In the genomic region with DNA sequence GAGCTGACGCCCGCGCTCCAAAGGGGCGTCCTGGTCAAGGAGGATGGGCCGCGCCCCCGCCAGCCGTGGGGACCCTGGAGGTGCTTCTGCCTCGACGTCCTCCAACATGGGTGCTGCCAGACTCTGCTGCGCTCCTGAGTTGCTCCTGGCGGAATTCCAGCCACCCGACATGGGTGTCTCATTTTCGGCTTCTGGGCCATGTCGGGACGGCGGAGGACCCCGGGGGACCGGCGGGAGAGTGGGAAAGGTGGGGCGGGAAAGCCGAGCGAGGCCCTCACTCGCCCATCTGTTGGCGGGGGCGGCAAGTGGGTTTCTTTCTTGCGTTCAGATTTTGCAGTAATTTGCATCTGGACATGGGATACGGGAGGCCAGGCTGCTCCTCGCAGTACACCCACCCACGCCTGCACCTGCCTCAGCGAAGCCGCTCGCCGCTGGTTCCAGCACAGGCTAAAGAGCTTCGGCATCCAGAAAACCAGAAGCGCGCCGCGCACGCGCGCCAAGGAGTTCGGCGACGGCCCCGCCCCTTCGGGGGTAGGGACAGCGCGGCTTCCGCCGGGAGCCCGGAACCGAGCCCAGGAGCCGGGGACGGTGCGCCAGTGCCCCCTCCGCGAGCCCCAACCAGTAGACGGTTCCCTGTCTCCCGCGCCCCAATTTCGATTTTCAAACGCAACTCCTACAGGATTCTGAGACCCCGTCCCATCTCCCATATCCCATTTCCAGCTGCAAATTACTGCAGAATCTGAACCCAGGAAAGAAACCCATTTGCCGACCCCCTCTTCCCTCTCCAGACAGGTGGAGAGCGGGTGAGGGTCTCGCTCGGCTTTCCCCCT, we compare ENCODE assay signal across 8 cellular contexts. TPM values are rescaled to one million over a fixed set of nuclear protein-coding genes. Genes with fewer than 3 reads are reported as not detected.
DNase-seq lines count a peak whose midpoint lies in the region; ATAC-seq and TF ChIP-seq lines count a peak whose summit lies in the region.

A gene (plus strand): TSS at position 563 of the 830 bp plus-strand sequence. CDS start 320 bp downstream, outside the sequence.

- peak within 1 kb of the TSS; percentile 86 for H3K4me3 Mint-ChIP-seq in natural killer cell treated with Interleukin-12 subunit alpha and Interleukin-12 subunit beta and Interleukin-15 and Interleukin-18, amount 100 ng/mL, for 72 hours

- H3K27ac ChIP-seq in Karpas-422 (ENCODE audit: low read length) = no peak within 1 kb of the TSS

- peak within 1 kb of the TSS; percentile 80 for H2AFZ ChIP-seq in Karpas-422 (ENCODE audit: low read length)

- no peaks in the 10 kb centered on the region for H4K20me1 ChIP-seq in Karpas-422 (ENCODE audit: insufficient read depth, low read depth, low read length)

- no peaks in the 10 kb centered on the region for H3K36me3 ChIP-seq in Karpas-422 (ENCODE audit: insufficient read depth, low read length)

- H3K27me3 ChIP-seq in Karpas-422 (ENCODE audit: low read length) = no peaks in the 10 kb centered on the region; the same call in 1 of the 2 replicates

- H3K4me3 ChIP-seq in Karpas-422 (ENCODE audit: low read length) = peak within 1 kb of the TSS; percentile 94
- peak within 1 kb of the TSS; percentile 82 for H3K4me3 ChIP-seq in fibroblast of mammary gland (ENCODE audit: control insufficient read depth, low read depth, low read length)

- H3K27me3 Mint-ChIP-seq in natural killer cell treated with Interleukin-12 subunit alpha and Interleukin-12 subunit beta and Interleukin-15 and Interleukin-18, amount 100 ng/mL, for 72 hours = no peaks in the 10 kb centered on the region

- ATAC-seq in GM21786 (IDR thresholded peaks at IDR 0.05; ENCODE audit: unreplicated experiment) = peak; percentile 52
- ATAC-seq in natural killer cell treated with Interleukin-12 subunit alpha and Interleukin-12 subunit beta and Interleukin-15 and Interleukin-18, amount 100 ng/mL, for 72 hours = peak; percentile 91 to 92

- H3K79me2 ChIP-seq in Karpas-422 (ENCODE audit: low read length) = peaks cover 23% of the 10 kb centered on the region

- peaks cover 30 to 33% of the 10 kb centered on the region in 2 donors for H3K4me1 Mint-ChIP-seq in natural killer cell treated with Interleukin-12 subunit alpha and Interleukin-12 subunit beta and Interleukin-15 and Interleukin-18, amount 100 ng/mL, for 72 hours (ENCODE audit: low read depth in 2 of 2)

- DNase-seq in DMS53 (lab: John Stamatoyannopoulos, UW) (peak; percentile 95), Karpas-422 (peak; percentile 95), RKO (ENCODE audit: low spot score) (peak; percentile 90), activated T-helper 1 cell treated with Interleukin-2 at 50 U/mL for 16 hours (ENCODE audit: low read depth) (peak; percentile 88), fibroblast of mammary gland (ENCODE audit: low read depth) (peak; percentile 71)
- peak; percentile 94 for DNase-seq in natural killer cell treated with Interleukin-12 subunit alpha and Interleukin-12 subunit beta and Interleukin-15 and Interleukin-18, amount 100 ng/mL, for 72 hours (ENCODE audit: low spot score)
- peak; percentile 86 for DNase-seq in stimulated activated naive CD4-positive, alpha-beta T cell treated with Interleukin-2 at 50 U/mL for 16 hours (lab: John Stamatoyannopoulos, UW)

- H3K4me1 ChIP-seq in Karpas-422 (ENCODE audit: low read length) = peaks cover 36% of the 10 kb centered on the region

- no peaks in the 10 kb centered on the region for H3K9me3 ChIP-seq in Karpas-422 (ENCODE audit: low read length)

- H3K9me3 Mint-ChIP-seq in natural killer cell treated with Interleukin-12 subunit alpha and Interleukin-12 subunit beta and Interleukin-15 and Interleukin-18, amount 100 ng/mL, for 72 hours = no peaks in the 10 kb centered on the region

- peak within 1 kb of the TSS; percentile 73 for H3K9ac ChIP-seq in Karpas-422 (ENCODE audit: low read length)

- H3K4me2 ChIP-seq in Karpas-422 (ENCODE audit: low read depth, low read length, poor library complexity, severe bottlenecking) = peak within 1 kb of the TSS; percentile 92

- no peak for TF ChIP-seq CTCF in fibroblast of mammary gland (conservative IDR thresholded peaks at IDR 0.05; ENCODE audit: control insufficient read depth, insufficient read depth, low read depth, low read length)

- H3K36me3 Mint-ChIP-seq in natural killer cell treated with Interleukin-12 subunit alpha and Interleukin-12 subunit beta and Interleukin-15 and Interleukin-18, amount 100 ng/mL, for 72 hours = no peaks in the 10 kb centered on the region

- no peaks in the 10 kb centered on the region for H3K9me2 ChIP-seq in Karpas-422 (replicated peaks; ENCODE audit: insufficient read depth, low read length)

- H3K27ac Mint-ChIP-seq in natural killer cell treated with Interleukin-12 subunit alpha and Interleukin-12 subunit beta and Interleukin-15 and Interleukin-18, amount 100 ng/mL, for 72 hours = peak within 1 kb of the TSS; percentile 39 to 53

RNA-seq across cellular contexts. Expression of the gene that starts here (rescaled TPM):
- 6.1 and 12.8 TPM in 2 replicates for total RNA-seq in Karpas-422 (2014; rRNA removed; shearing (Covaris generic); ENCODE audit: low replicate concordance)
- 10 to 100 TPM; 13.3 to 13.7 TPM for total RNA-seq in natural killer cell treated with Interleukin-12 subunit alpha and Interleukin-12 subunit beta and Interleukin-15 and Interleukin-18, amount 100 ng/mL, for 72 hours
